9 cellular contexts compared by ENCODE assay signal in the genomic region with DNA sequence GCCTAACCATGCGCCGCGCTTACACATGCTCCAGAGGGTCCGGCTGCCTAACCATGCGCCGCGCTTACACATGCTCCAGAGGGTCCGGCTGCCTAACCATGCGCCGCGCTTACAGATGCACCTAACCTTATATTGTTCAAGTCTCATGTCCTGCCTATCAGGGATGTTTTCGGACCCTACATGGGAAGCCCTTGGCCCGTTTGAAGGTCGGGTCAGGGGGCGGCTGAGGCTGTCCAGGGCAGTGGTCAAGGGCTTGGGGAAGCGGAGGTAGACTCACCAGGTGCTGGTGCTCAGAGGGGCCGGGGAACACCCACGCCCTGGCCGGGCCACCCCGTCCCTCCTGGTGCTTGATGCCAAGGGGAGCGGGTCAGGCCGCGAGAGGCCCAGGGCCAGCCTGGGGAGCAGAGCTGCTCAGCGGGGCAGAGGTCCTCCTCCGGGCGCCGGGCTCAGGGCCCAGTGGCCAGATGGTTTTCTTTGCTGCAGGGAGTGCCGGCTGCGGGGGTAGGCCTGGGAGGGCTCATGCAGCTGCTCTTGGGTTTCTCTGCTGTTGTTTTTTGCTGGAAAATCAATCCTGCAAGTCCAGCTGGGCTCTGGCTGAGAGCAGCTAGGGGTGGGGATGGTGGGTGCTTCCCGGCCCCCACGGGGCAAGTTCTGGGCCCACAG. TPM values are rescaled to one million over a fixed set of nuclear protein-coding genes. Genes with fewer than 3 reads are reported as not detected.
A peak's percentile ranks its signal among the peaks of the same experiment; 100 is the strongest.
DNase-seq lines count a peak whose midpoint lies in the region; ATAC-seq, FAIRE-seq and TF ChIP-seq lines count a peak whose summit lies in the region.
"Had no signal": no experiment of that assay in that cellular context is flagged by ENCODE, and none has a peak within 500 bp of the region (broad histone marks: within the 10 kb centered on the region; RNA-seq: fewer than 3 reads in every experiment).

No MANE protein-coding gene starts in this region.

- H3K4me1 ChIP-seq in GM23248 (ENCODE audit: insufficient read depth) (peaks cover 15% of the 10 kb centered on the region), astrocyte (ENCODE audit: insufficient read depth, low read length) (peaks cover 20% of the 10 kb centered on the region)

- no peaks in the 10 kb centered on the region for H3F3A ChIP-seq in GM23248 (ENCODE audit: insufficient read depth)

- H3K36me3 ChIP-seq in GM23248 (ENCODE audit: low read depth) (no peaks in the 10 kb centered on the region), astrocyte (ENCODE audit: insufficient read depth, low read length) (peaks cover 3% of the 10 kb centered on the region), brain microvascular endothelial cell (replicated peaks) (peaks cover 10% of the 10 kb centered on the region)

- H3K79me2 ChIP-seq in GM23248 (ENCODE audit: insufficient read depth) (no peaks in the 10 kb centered on the region), astrocyte (ENCODE audit: insufficient read depth, low read length) (no peaks in the 10 kb centered on the region)

- peak overlapping the region; percentile 31; the same call in 1 of the 2 replicates for H3K9ac ChIP-seq in GM23248
- no peak overlapping the region for H3K9ac ChIP-seq in astrocyte (ENCODE audit: low read length)

- ATAC-seq in GM21515 (IDR thresholded peaks at IDR 0.05; ENCODE audit: unreplicated experiment) (no peak), HG02798 (IDR thresholded peaks at IDR 0.05; ENCODE audit: poor library complexity, unreplicated experiment) (no peak)

- H3K9me3 ChIP-seq in GM23248 (ENCODE audit: low read depth) (no peaks in the 10 kb centered on the region), astrocyte (ENCODE audit: insufficient read depth, low read depth, low read length) (no peaks in the 10 kb centered on the region)

- H3K4me3 ChIP-seq in GM23248 (no peak overlapping the region), astrocyte (ENCODE audit: insufficient read depth, low read depth, low read length) (no peak overlapping the region), brain microvascular endothelial cell (ENCODE audit: low read depth, low read length) (no peak overlapping the region)

- H3K4me3 Mint-ChIP-seq in astrocyte (ENCODE audit: unreplicated experiment): no peak overlapping the region

- TF ChIP-seq CTCF in astrocyte (IDR thresholded peaks at IDR 0.05; ENCODE audit: insufficient read depth, low read depth, low read length) (no peak), brain microvascular endothelial cell (IDR thresholded peaks at IDR 0.05; ENCODE audit: low read depth, low read length, missing control alignments) (no peak)

- H4K20me1 ChIP-seq in GM23248 (ENCODE audit: insufficient read depth) (no peaks in the 10 kb centered on the region), astrocyte (ENCODE audit: insufficient read depth, low read length) (peaks cover 5% of the 10 kb centered on the region)

- H3K36me3 Mint-ChIP-seq in astrocyte (ENCODE audit: low read depth, unreplicated experiment): peaks cover 4% of the 10 kb centered on the region

- peaks cover 2% of the 10 kb centered on the region for H3K4me1 Mint-ChIP-seq in astrocyte (ENCODE audit: low read depth, unreplicated experiment)

- DNase-seq in GM23248: peak; percentile 77
- DNase-seq in astrocyte (ENCODE audit: low read depth): peak; percentile 62
- peak; percentile 53 to 55 for DNase-seq in hippocampal formation (lab: John Stamatoyannopoulos, UW)
- peak; percentile 57 for DNase-seq in smooth muscle cell of the brain vasculature (ENCODE audit: low read depth, low spot score)
- no peak for DNase-seq in brain microvascular endothelial cell
- DNase-seq in SKM-1 treated with dmso at 0.1 percent for 144 hours (lab: John Stamatoyannopoulos, UW; ENCODE audit: unreplicated experiment): no peak

- in situ Hi-C loops in GM23248 (cut with MboI): no loop called here
- in situ Hi-C loops in brain microvascular endothelial cell (cut with HindIII; ENCODE audit: low pct_ligation_motif_present, low sequenced_read_pairs): no loop called here

- WGBS in GM23248 (ENCODE audit: low coverage in 1 of 2, low lambda C conversion rate in 2 of 2, missing lambda C conversion rate in 2 of 2), 2 experiments: 23 to 56% methylated on average over 20 to 29 of the region's 31 CpGs

- no peaks in the 10 kb centered on the region for H3K9me3 Mint-ChIP-seq in astrocyte (ENCODE audit: unreplicated experiment)

- H3K27me3 Mint-ChIP-seq in astrocyte (ENCODE audit: low read depth, unreplicated experiment): peaks cover 2% of the 10 kb centered on the region

- H3K9me2 ChIP-seq in GM23248 (ENCODE audit: insufficient read depth): no peaks in the 10 kb centered on the region

- H3K27ac ChIP-seq in GM23248 (no peak overlapping the region), astrocyte (ENCODE audit: low read depth, low read length) (no peak overlapping the region), brain microvascular endothelial cell (no peak overlapping the region)

- no peak overlapping the region for H3K27ac Mint-ChIP-seq in astrocyte (ENCODE audit: unreplicated experiment)

- H3K4me2 ChIP-seq in GM23248 (ENCODE audit: unreplicated experiment) (no peak overlapping the region), astrocyte (ENCODE audit: low read length) (no peak overlapping the region)

- no peaks in the 10 kb centered on the region for H3K27me3 ChIP-seq in GM23248 (replicated peaks; ENCODE audit: insufficient read depth)
- H3K27me3 ChIP-seq in astrocyte (ENCODE audit: insufficient read depth, low read length): no peaks in the 10 kb centered on the region
- no peaks in the 10 kb centered on the region for H3K27me3 ChIP-seq in brain microvascular endothelial cell (replicated peaks)

- FAIRE-seq in astrocyte (lab: Jason Lieb, UNC): no peak
- FAIRE-seq: GM18507 had no signal

- no peak overlapping the region for H2AFZ ChIP-seq in GM23248
- no peak overlapping the region for H2AFZ ChIP-seq in astrocyte (ENCODE audit: low read depth, low read length)

RNA-seq across cellular contexts. Expression of a gene that starts 35.4 kb away (rescaled TPM):
- 3.4 and 6.2 TPM in 2 replicates for total RNA-seq in GM23248 (2014; rRNA removed; shearing (Covaris generic))
- polyA plus RNA-seq in GM23248 (2016; fragmentation: Nextera tagmentation; extraction: Ambion mirVana): 5.3 and 5.7 TPM in 2 replicates
- total RNA-seq in astrocyte: 47.8 and 55.5 TPM in 2 replicates

RNA-seq across cellular contexts. Expression of a gene that starts 41.2 kb away (rescaled TPM):
- total RNA-seq in GM23248 (2014; rRNA removed; shearing (Covaris generic)): 160 and 270 TPM in 2 replicates
- 40.1 and 44.6 TPM in 2 replicates for polyA plus RNA-seq in GM23248 (2016; fragmentation: Nextera tagmentation; extraction: Ambion mirVana)
- 115 and 136 TPM in 2 replicates for total RNA-seq in astrocyte

Comparison
In these comparisons a context has a peak if more than half of its experiments do, and no peak if none do; other contexts are left out.
1. DNase-seq: peak in GM23248 (single experiment), astrocyte (single experiment), hippocampal formation (2 of 2) and smooth muscle cell of the brain vasculature (single experiment); none in brain microvascular endothelial cell (single experiment) and SKM-1 treated with dmso at 0.1 percent for 144 hours (single experiment).